In genomic region chr1:75725256-75725655, GRCh38 we compare ENCODE assay signal across 8 cellular contexts. TPM values are rescaled to one million over a fixed set of nuclear protein-coding genes. Genes with fewer than 3 reads are reported as not detected.
A peak's percentile ranks its signal among the peaks of the same experiment; 100 is the strongest.
DNase-seq lines count a peak whose midpoint lies in the region; ATAC-seq and TF ChIP-seq lines count a peak whose summit lies in the region.

No MANE protein-coding gene starts in this region.

- H3K4me1 ChIP-seq in right atrium auricular region, result peaks cover 0 to 22% of the 10 kb centered on the region in 2 donors
- peaks cover 0 to 4% of the 10 kb centered on the region in 2 donors for H3K4me1 ChIP-seq in ascending aorta
- peaks cover 6% of the 10 kb centered on the region for H3K4me1 ChIP-seq in thymus (ENCODE audit: control insufficient read depth, insufficient read depth, low read length)

- WGBS in thymus, result 22% methylated on average over 1 of the region's 1 CpG

- H3K9me3 ChIP-seq in right atrium auricular region (no peaks in the 10 kb centered on the region), ascending aorta (no peaks in the 10 kb centered on the region), thymus (ENCODE audit: control insufficient read depth) (no peaks in the 10 kb centered on the region)

- TF ChIP-seq CTCF in right atrium auricular region (IDR thresholded peaks at IDR 0.05), result no peak
- no peak for TF ChIP-seq CTCF in ascending aorta (IDR thresholded peaks at IDR 0.05)

- H3K4me3 ChIP-seq in right atrium auricular region, result peak overlapping the region; percentile 59 to 84
- peak overlapping the region; percentile 75 to 87 for H3K4me3 ChIP-seq in ascending aorta
- peak overlapping the region; percentile 79 for H3K4me3 ChIP-seq in thymus (ENCODE audit: low read length)

- no peaks in the 10 kb centered on the region for H3K27me3 ChIP-seq in right atrium auricular region
- no peaks in the 10 kb centered on the region for H3K27me3 ChIP-seq in ascending aorta
- no peaks in the 10 kb centered on the region for H3K27me3 ChIP-seq in thymus (ENCODE audit: control insufficient read depth, insufficient read depth)

- ATAC-seq in left cardiac atrium (no peak), HG03439 (IDR thresholded peaks at IDR 0.05; ENCODE audit: unreplicated experiment) (no peak)

- intact Hi-C loops in left cardiac atrium (cut with DNase I) (no loop called here), ascending aorta (cut with DNase I) (loop anchor here (10.0 kb wide), 1 partner anchor 350 kb away; the partner anchor contains the start of gene ST6GALNAC3)

- H3K36me3 ChIP-seq in right atrium auricular region (no peaks in the 10 kb centered on the region), ascending aorta (no peaks in the 10 kb centered on the region), thymus (ENCODE audit: control insufficient read depth, insufficient read depth) (no peaks in the 10 kb centered on the region)

- peak overlapping the region; percentile 86 to 91 for H3K27ac ChIP-seq in right atrium auricular region
- peak overlapping the region; percentile 84 to 89 for H3K27ac ChIP-seq in ascending aorta
- no peak overlapping the region for H3K27ac ChIP-seq in thymus (ENCODE audit: low read depth)

- DNase-seq in right atrium auricular region (ENCODE audit: low spot score) (no peak), left cardiac atrium (no peak), ascending aorta (ENCODE audit: low spot score in 2 of 2) (no peak), left kidney (ENCODE audit: low read depth, low spot score) (peak; percentile 11), GM19240 (ENCODE audit: insufficient read length, low spot score) (no peak)
- DNase-seq in effector CD4-positive, alpha-beta T cell, result no peak

RNA-seq across cellular contexts. Expression of gene ACADM, which starts 0.7 kb away (rescaled TPM):
- 100 to 1,000 TPM; 101 to 178 TPM for total RNA-seq in right atrium auricular region
- 100 to 1,000 TPM; 164 to 212 TPM for total RNA-seq in left cardiac atrium
- total RNA-seq in ascending aorta, result 9.8 TPM
- 29.7 TPM for polyA plus RNA-seq in thymus
